Comparison of ENCODE assay signal across 1 cellular context in genomic region chr2:20538308-20539132, GRCh38.
TF ChIP-seq lines count a peak whose summit lies in the region.

No MANE protein-coding gene starts in this region.

TF ChIP-seq in HepG2, 621 proteins besides CTCF, POLR2A, EP300 and RAD21 (continued from another document and continues in another):
- TF ChIP-seq KIAA2018 (CRISPR knock-in tag; IDR thresholded peaks at IDR 0.05; ENCODE audit: borderline replicate concordance) = no peak
- no peak for TF ChIP-seq ZBTB1 (CRISPR knock-in tag; IDR thresholded peaks at IDR 0.05; ENCODE audit: borderline replicate concordance)
- peak; percentile 95 for TF ChIP-seq RARA (CRISPR knock-in tag; IDR thresholded peaks at IDR 0.05)
- peak; percentile 79; the same call in 1 of the 2 replicates for TF ChIP-seq MAZ (IDR thresholded peaks at IDR 0.05; ENCODE audit: borderline replicate concordance, low read depth, low read length)
- TF ChIP-seq MAZ (CRISPR knock-in tag; IDR thresholded peaks at IDR 0.05; ENCODE audit: low read depth) = peak; percentile 91
- peak; percentile 48; the same call in 1 of the 2 replicates for TF ChIP-seq ARID2 (CRISPR knock-in tag; IDR thresholded peaks at IDR 0.05; ENCODE audit: borderline replicate concordance)
- TF ChIP-seq ZNF205 (CRISPR knock-in tag; IDR thresholded peaks at IDR 0.05) = no peak
- no peak for TF ChIP-seq HES4 (CRISPR knock-in tag; IDR thresholded peaks at IDR 0.05; ENCODE audit: borderline replicate concordance)
- no peak for TF ChIP-seq ZFP82 (CRISPR knock-in tag; IDR thresholded peaks at IDR 0.05; ENCODE audit: borderline replicate concordance)
- TF ChIP-seq ZKSCAN5 (CRISPR knock-in tag; IDR thresholded peaks at IDR 0.05) = no peak
- TF ChIP-seq ELF1 (CRISPR knock-in tag; IDR thresholded peaks at IDR 0.05) = no peak; the same call in 1 of the 2 replicates
- peak; percentile 47; the same call in 1 of the 2 replicates for TF ChIP-seq ELF3 (CRISPR knock-in tag; IDR thresholded peaks at IDR 0.05)
- no peak for TF ChIP-seq HOXD1 (CRISPR knock-in tag; IDR thresholded peaks at IDR 0.05)
- peak; percentile 66 for TF ChIP-seq ZNF883 (CRISPR knock-in tag; IDR thresholded peaks at IDR 0.05; ENCODE audit: not compliant biosample characterization)
- no peak for TF ChIP-seq ZNF326 (CRISPR knock-in tag; IDR thresholded peaks at IDR 0.05; ENCODE audit: borderline replicate concordance)
- peak; percentile 99 for TF ChIP-seq RXRB (CRISPR knock-in tag; IDR thresholded peaks at IDR 0.05; ENCODE audit: borderline replicate concordance)
- peak; percentile 98 for TF ChIP-seq ZNF687 (CRISPR knock-in tag; IDR thresholded peaks at IDR 0.05)
- TF ChIP-seq ZNF136 (CRISPR knock-in tag; IDR thresholded peaks at IDR 0.05; ENCODE audit: low read depth) = no peak
- TF ChIP-seq NFKB2 (CRISPR knock-in tag; IDR thresholded peaks at IDR 0.05; ENCODE audit: borderline replicate concordance) = peak; percentile 89; the same call in 1 of the 2 replicates
- TF ChIP-seq ZBTB8A (CRISPR knock-in tag; IDR thresholded peaks at IDR 0.05; ENCODE audit: borderline replicate concordance, low read depth) = peak; percentile 86; the same call in 1 of the 2 replicates
- TF ChIP-seq ZNF160 (CRISPR knock-in tag; IDR thresholded peaks at IDR 0.05) = 0 out of 2 replicates have a peak, but pooled peaks have one; percentile 4
- no peak for TF ChIP-seq CENPX (CRISPR knock-in tag; IDR thresholded peaks at IDR 0.05)
- peak; percentile 72 for TF ChIP-seq PHF21A (CRISPR knock-in tag; IDR thresholded peaks at IDR 0.05)
- no peak for TF ChIP-seq ATAD3A (CRISPR knock-in tag; IDR thresholded peaks at IDR 0.05)
- peak; percentile 95 for TF ChIP-seq PAXIP1 (CRISPR knock-in tag; conservative IDR thresholded peaks at IDR 0.05)
- TF ChIP-seq FOXO4 (CRISPR knock-in tag; conservative IDR thresholded peaks at IDR 0.05) = 0 out of 2 replicates have a peak, but pooled peaks have one; percentile 13
- TF ChIP-seq TERF1 (CRISPR knock-in tag; IDR thresholded peaks at IDR 0.05) = no peak
- TF ChIP-seq ZNF878 (CRISPR knock-in tag; IDR thresholded peaks at IDR 0.05) = 0 out of 2 replicates have a peak, but pooled peaks have one; percentile 67
- no peak for TF ChIP-seq JARID2 (CRISPR knock-in tag; IDR thresholded peaks at IDR 0.05; ENCODE audit: insufficient replicate concordance)
- no peak for TF ChIP-seq ZNF724P (CRISPR knock-in tag; IDR thresholded peaks at IDR 0.05; ENCODE audit: borderline replicate concordance)
- TF ChIP-seq PHF20 (CRISPR knock-in tag; IDR thresholded peaks at IDR 0.05) = peak; percentile 27; the same call in 1 of the 2 replicates
- TF ChIP-seq RFXAP (CRISPR knock-in tag; IDR thresholded peaks at IDR 0.05; ENCODE audit: borderline replicate concordance) = peak; percentile 80; the same call in 1 of the 2 replicates
- TF ChIP-seq NR0B2 (CRISPR knock-in tag; IDR thresholded peaks at IDR 0.05) = 0 out of 2 replicates have a peak, but pooled peaks have one; percentile 5
- no peak for TF ChIP-seq HNRNPUL1 (IDR thresholded peaks at IDR 0.05; ENCODE audit: low read depth, low read length)
- TF ChIP-seq THAP8 (CRISPR knock-in tag; IDR thresholded peaks at IDR 0.05; ENCODE audit: borderline replicate concordance) = no peak
- peak; percentile 80 for TF ChIP-seq MEIS2 (CRISPR knock-in tag; IDR thresholded peaks at IDR 0.05)
- peak; percentile 44 for TF ChIP-seq THAP11 (CRISPR knock-in tag; IDR thresholded peaks at IDR 0.05)
- TF ChIP-seq U2AF1 (optimal IDR thresholded peaks at IDR 0.05; ENCODE audit: low read depth, low read length) = peak; percentile 97
- TF ChIP-seq ZNF552 (CRISPR knock-in tag; IDR thresholded peaks at IDR 0.05; ENCODE audit: borderline replicate concordance) = no peak; the same call in 1 of the 2 replicates
- TF ChIP-seq KDM6A (CRISPR knock-in tag; IDR thresholded peaks at IDR 0.05; ENCODE audit: low read depth) = peak; percentile 43; the same call in 1 of the 2 replicates
- TF ChIP-seq ETV5 (CRISPR knock-in tag; IDR thresholded peaks at IDR 0.05; ENCODE audit: borderline replicate concordance) = peak; percentile 72
- no peak for TF ChIP-seq CHCHD3 (CRISPR knock-in tag; IDR thresholded peaks at IDR 0.05)
